8 cellular contexts compared by ENCODE assay signal in the genomic region with DNA sequence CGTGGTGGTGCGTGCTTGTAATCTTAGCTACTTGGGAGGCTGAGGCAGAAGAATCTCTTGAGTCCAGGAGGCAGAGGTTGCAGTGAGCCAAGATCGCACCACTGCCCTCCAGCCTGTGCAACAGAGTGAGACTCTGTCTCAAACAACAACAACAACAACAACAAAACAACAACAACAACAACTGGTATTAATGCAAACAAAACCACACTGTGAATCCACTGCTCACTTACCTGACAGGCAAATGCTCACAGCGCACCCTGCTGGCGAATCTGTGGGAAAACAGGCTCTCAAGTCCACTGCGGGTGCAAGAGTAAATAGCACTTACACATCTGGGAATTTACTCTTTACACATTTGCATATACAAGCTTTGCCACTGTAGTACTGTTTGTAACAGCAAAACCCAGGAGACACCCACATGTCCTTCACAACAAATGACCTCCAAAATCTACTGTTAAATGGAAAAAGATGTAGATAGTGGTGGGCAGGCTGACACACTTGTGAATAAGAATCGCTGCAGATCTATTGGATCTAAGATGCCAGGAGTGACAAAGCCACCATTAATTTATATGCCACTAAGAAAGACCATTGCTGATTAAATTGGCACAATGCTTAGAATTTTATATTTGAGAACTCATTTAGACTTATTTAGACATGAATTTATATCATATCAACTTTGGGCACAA. TPM values are rescaled to one million over a fixed set of nuclear protein-coding genes. Genes with fewer than 3 reads are reported as not detected.
DNase-seq lines count a peak whose midpoint lies in the region; ATAC-seq and TF ChIP-seq lines count a peak whose summit lies in the region.

No MANE protein-coding gene starts in this region.

- H3K27ac ChIP-seq in cardiac muscle cell (no peak overlapping the region), aorta (ENCODE audit: low read depth in 1 of 2, low read length in 2 of 2) (no peak overlapping the region)

- H3K4me3 ChIP-seq in cardiac muscle cell: no peak overlapping the region
- no peak overlapping the region for H3K4me3 ChIP-seq in aorta (ENCODE audit: low read length in 2 of 2)

- DNase-seq in NCI-H2107 treated with DMSO at 0.1 percent for 48 hours (lab: John Stamatoyannopoulos, UW; ENCODE audit: unreplicated experiment) (peak; percentile 37), NCI-H2107 (lab: John Stamatoyannopoulos, UW) (no peak), NCI-H1092 treated with DMSO at 0.1 percent for 48 hours (lab: John Stamatoyannopoulos, UW) (peak; percentile 64), T follicular helper cell (ENCODE audit: low read depth) (peak; percentile 69), cardiac muscle cell (ENCODE audit: low read depth in 1 of 2, low spot score in 1 of 2) (peak; percentile 74 to 91), pulmonary artery endothelial cell (ENCODE audit: low read depth, low spot score) (peak; percentile 67), aorta (peak; percentile 82 to 89)
- DNase-seq in activated naive CD8-positive, alpha-beta T cell treated with anti-CD3 and anti-CD28 coated beads, Interleukin-2, amount 50 U/mL, for 16 hours (ENCODE audit: low read depth, low spot score): peak; percentile 44

- H3K36me3 ChIP-seq in cardiac muscle cell (peaks cover 5% of the 10 kb centered on the region), aorta (ENCODE audit: control insufficient read depth in 1 of 2, insufficient read depth in 2 of 2, low read length in 1 of 2) (peaks cover 0 to 5% of the 10 kb centered on the region in 2 donors)

- peak; percentile 87 for TF ChIP-seq CTCF in cardiac muscle cell (IDR thresholded peaks at IDR 0.05; ENCODE audit: low read depth, low read length)

- H3K4me1 ChIP-seq in cardiac muscle cell (ENCODE audit: low read depth) (no peaks in the 10 kb centered on the region), aorta (ENCODE audit: control insufficient read depth in 1 of 2, insufficient read depth in 2 of 2, low read length in 2 of 2) (no peaks in the 10 kb centered on the region)

- 39 to 44% methylated on average over 7 of the region's 7 CpGs for WGBS in aorta, 2 donors

- H3K27me3 ChIP-seq in cardiac muscle cell: no peaks in the 10 kb centered on the region
- H3K27me3 ChIP-seq in aorta (ENCODE audit: control insufficient read depth in 1 of 2, insufficient read depth in 2 of 2, low read length in 1 of 2): no peaks in the 10 kb centered on the region

- intact Hi-C loops in aorta (cut with DNase I): loop anchor here in 1 of 2 donors (2.0 kb wide), 1 partner anchor 125 kb away; no protein-coding TSS in a partner anchor

- ATAC-seq in aorta (ENCODE audit: low FRiP score): peak; percentile 64

- H3K9me3 ChIP-seq in cardiac muscle cell (ENCODE audit: low read depth): no peaks in the 10 kb centered on the region
- H3K9me3 ChIP-seq in aorta (ENCODE audit: control insufficient read depth, low read length): no peaks in the 10 kb centered on the region

RNA-seq across cellular contexts. Expression of a gene that starts 29.3 kb away (rescaled TPM):
- total RNA-seq in cardiac muscle cell (46.2 and 51.6 TPM in 2 replicates), pulmonary artery endothelial cell (34.4 and 44.3 TPM in 2 replicates), aorta (10 to 100 TPM; 61.3 to 71.3 TPM)
- polyA plus RNA-seq in cardiac muscle cell (85.8 and 102 TPM in 2 replicates), aorta (10 to 100 TPM; 35.6 to 59.7 TPM)

RNA-seq across cellular contexts. Expression of a gene that starts 44.5 kb away (rescaled TPM):
- total RNA-seq in cardiac muscle cell (95.1 and 122 TPM in 2 replicates), pulmonary artery endothelial cell (293 and 297 TPM in 2 replicates), aorta (100 to 1,000 TPM; 249 to 273 TPM)
- polyA plus RNA-seq in cardiac muscle cell (129 and 162 TPM in 2 replicates), aorta (100 to 1,000 TPM; 105 to 202 TPM)

RNA-seq across cellular contexts. Expression of a gene that starts 53.9 kb away (rescaled TPM):
- not detected in 2 replicates for total RNA-seq in cardiac muscle cell
- not detected in 2 replicates for polyA plus RNA-seq in cardiac muscle cell
- 1.2 and 1.6 TPM in 2 replicates for total RNA-seq in pulmonary artery endothelial cell
- total RNA-seq in aorta: 10 to 100 TPM; 12.9 to 27.3 TPM
- polyA plus RNA-seq in aorta: 1 to 10 TPM in 1 of 2 donors, under 1 TPM in 1; 1.00 to 4.1 TPM
